Comparison of ENCODE assay signal across 8 cellular contexts in genomic region chr12:124927325-124928094, GRCh38. TPM values are rescaled to one million over a fixed set of nuclear protein-coding genes. Genes with fewer than 3 reads are reported as not detected.
A peak's percentile ranks its signal among the peaks of the same experiment; 100 is the strongest.
DNase-seq lines count a peak whose midpoint lies in the region; ATAC-seq and TF ChIP-seq lines count a peak whose summit lies in the region.

No MANE protein-coding gene starts in this region.

- peak; percentile 93 for DNase-seq in activated naive CD4-positive, alpha-beta T cell treated with Interleukin-2 at 50 U/mL for 16 hours
- no peak for DNase-seq in activated naive CD4-positive, alpha-beta T cell (lab: John Stamatoyannopoulos, UW)
- DNase-seq in activated CD4-positive, alpha-beta T cell treated with anti-CD3 and anti-CD28 coated beads, Interleukin-2, amount 50 U/mL, for 4 hours = peak; percentile 91 to 93
- DNase-seq in effector memory CD4-positive, alpha-beta T cell = peak; percentile 81 to 90 (median 85)
- DNase-seq in mesothelial cell of epicardium (ENCODE audit: low spot score in 2 of 2, unreplicated experiment in 2 of 2) (peak; percentile 85 to 98), GOT3 (lab: John Stamatoyannopoulos, UW) (no peak)
- DNase-seq in stimulated activated CD8-positive, alpha-beta memory T cell treated with anti-CD3 and anti-CD28 coated beads, Interleukin-2, amount 100 ng/mL, for 48 hours (ENCODE audit: low read depth in 2 of 2) = peak; percentile 77 to 94

- H3K27ac ChIP-seq in effector memory CD4-positive, alpha-beta T cell (ENCODE audit: insufficient read depth, low read length, poor library complexity, severe bottlenecking) = peak overlapping the region; percentile 59

- H3K4me1 Mint-ChIP-seq in mesothelial cell of epicardium = peaks cover 11% of the 10 kb centered on the region

- H3K27ac Mint-ChIP-seq in mesothelial cell of epicardium = peak overlapping the region; percentile 95

- no peaks in the 10 kb centered on the region for H3K27me3 ChIP-seq in effector memory CD4-positive, alpha-beta T cell (replicated peaks; ENCODE audit: control insufficient read depth, insufficient read depth, low read length, poor library complexity, severe bottlenecking)

- H3K27me3 Mint-ChIP-seq in mesothelial cell of epicardium (ENCODE audit: low read depth) = no peaks in the 10 kb centered on the region

- no peak for TF ChIP-seq CTCF in mesothelial cell of epicardium (IDR thresholded peaks at IDR 0.05; ENCODE audit: unreplicated experiment)

- no peaks in the 10 kb centered on the region for H3K36me3 ChIP-seq in effector memory CD4-positive, alpha-beta T cell (ENCODE audit: control insufficient read depth, insufficient read depth, low read length)

- peak overlapping the region; percentile 96 for H3K4me3 Mint-ChIP-seq in mesothelial cell of epicardium

- ATAC-seq in HG03520 (IDR thresholded peaks at IDR 0.05; ENCODE audit: unreplicated experiment) = peak; percentile 67

- peak overlapping the region; percentile 58 for H3K4me3 ChIP-seq in effector memory CD4-positive, alpha-beta T cell (ENCODE audit: insufficient read depth, low read depth, low read length, poor library complexity, severe bottlenecking)

- no peaks in the 10 kb centered on the region for H3K36me3 Mint-ChIP-seq in mesothelial cell of epicardium

- no peaks in the 10 kb centered on the region for H3K9me3 ChIP-seq in effector memory CD4-positive, alpha-beta T cell (ENCODE audit: control insufficient read depth, low read length)

- peaks cover 12% of the 10 kb centered on the region for H3K4me1 ChIP-seq in effector memory CD4-positive, alpha-beta T cell (ENCODE audit: control insufficient read depth, insufficient read depth, low read length, poor library complexity, severe bottlenecking)

- no peaks in the 10 kb centered on the region for H3K9me3 Mint-ChIP-seq in mesothelial cell of epicardium

RNA-seq across cellular contexts. Expression of gene UBC, which starts 13.1 kb away (rescaled TPM):
- total RNA-seq in mesothelial cell of epicardium = 718 to 741 TPM (median 720 TPM) in 3 replicates

Comparison
In these comparisons a context has a peak if more than half of its experiments do, and no peak if none do; other contexts are left out.
1. DNase-seq: peak in activated naive CD4-positive, alpha-beta T cell treated with Interleukin-2 at 50 U/mL for 16 hours (single experiment), activated CD4-positive, alpha-beta T cell treated with anti-CD3 and anti-CD28 coated beads, Interleukin-2, amount 50 U/mL, for 4 hours (2 of 2), effector memory CD4-positive, alpha-beta T cell (3 of 3), mesothelial cell of epicardium (2 of 2) and stimulated activated CD8-positive, alpha-beta memory T cell treated with anti-CD3 and anti-CD28 coated beads, Interleukin-2, amount 100 ng/mL, for 48 hours (2 of 2); none in activated naive CD4-positive, alpha-beta T cell (0 of 4) and GOT3 (single experiment).